1 cellular context compared by ENCODE assay signal in genomic region chr7:105046414-105046813, GRCh38.
TF ChIP-seq lines count a peak whose summit lies in the region.

No MANE protein-coding gene starts in this region.

TF ChIP-seq in GM23338, 12 proteins besides CTCF, POLR2A, EP300 and RAD21 (continued from another document):
- TF ChIP-seq ZNF462 (CRISPR knock-in tag; IDR thresholded peaks at IDR 0.05) (no peak), ZNF114 (CRISPR knock-in tag; IDR thresholded peaks at IDR 0.05) (no peak), EZH2phosphoT487 (IDR thresholded peaks at IDR 0.05; ENCODE audit: unreplicated experiment) (no peak), STAT1 (IDR thresholded peaks at IDR 0.05; ENCODE audit: unreplicated experiment) (no peak), POLR2AphosphoS5 (IDR thresholded peaks at IDR 0.05; ENCODE audit: low read depth) (no peak)
- TF ChIP-seq, protein P1, sequence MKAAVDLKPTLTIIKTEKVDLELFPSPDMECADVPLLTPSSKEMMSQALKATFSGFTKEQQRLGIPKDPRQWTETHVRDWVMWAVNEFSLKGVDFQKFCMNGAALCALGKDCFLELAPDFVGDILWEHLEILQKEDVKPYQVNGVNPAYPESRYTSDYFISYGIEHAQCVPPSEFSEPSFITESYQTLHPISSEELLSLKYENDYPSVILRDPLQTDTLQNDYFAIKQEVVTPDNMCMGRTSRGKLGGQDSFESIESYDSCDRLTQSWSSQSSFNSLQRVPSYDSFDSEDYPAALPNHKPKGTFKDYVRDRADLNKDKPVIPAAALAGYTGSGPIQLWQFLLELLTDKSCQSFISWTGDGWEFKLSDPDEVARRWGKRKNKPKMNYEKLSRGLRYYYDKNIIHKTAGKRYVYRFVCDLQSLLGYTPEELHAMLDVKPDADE (IDR thresholded peaks at IDR 0.05): no peak
TF ChIP-seq in GM23338: peak in this region for 0.
